In genomic region chr9:38486056-38486455, GRCh38 we compare ENCODE assay signal across 22 cellular contexts.
"Had no signal": no experiment of that assay in that cellular context is flagged by ENCODE, and none has a peak within 500 bp of the region (broad histone marks: within the 10 kb centered on the region; RNA-seq: fewer than 3 reads in every experiment).

No MANE protein-coding gene starts in this region.

- H3K4me3 Mint-ChIP-seq: activated CD4-positive, alpha-beta memory T cell treated with anti-CD3 and anti-CD28 coated beads, Interleukin-2, amount 10 ng/mL, durations not matched to agents 7 days and 5 days; activated naive CD4-positive, alpha-beta T cell treated with anti-CD3 and anti-CD28 coated beads for 36 hours; activated naive CD8-positive, alpha-beta T cell treated with anti-CD3 and anti-CD28 coated beads, Interleukin-2, amount 50 U/mL, for 24 hours; activated T-helper 17 cell treated with anti-CD3 and anti-CD28 coated beads, Interleukin-2, amount 50 U/mL, for 72 hours; central memory CD8-positive, alpha-beta T cell; naive thymus-derived CD8-positive, alpha-beta T cell; stimulated activated effector memory CD8-positive, alpha-beta T cell treated with anti-CD3 and anti-CD28 coated beads, Interleukin-12 subunit alpha, Interleukin-12 subunit beta, amount 100 ng/mL, for 72 hours; type B pancreatic cell had no signal

- H3K27ac ChIP-seq: ascending aorta, esophagus muscularis mucosa, gastroesophageal sphincter, heart right ventricle, prostate gland, stomach had no signal

- H3K27me3 ChIP-seq: ascending aorta had no signal

- H3K36me3 ChIP-seq: ascending aorta, esophagus muscularis mucosa, gastroesophageal sphincter, heart right ventricle, prostate gland, stomach had no signal

- H3K27me3 Mint-ChIP-seq: activated CD4-positive, alpha-beta memory T cell treated with anti-CD3 and anti-CD28 coated beads, Interleukin-2, amount 10 ng/mL, durations not matched to agents 7 days and 5 days; type B pancreatic cell had no signal

- H3K9me3 ChIP-seq: ascending aorta, esophagus muscularis mucosa, gastroesophageal sphincter, heart right ventricle, prostate gland, stomach had no signal

- DNase-seq: activated CD4-positive, alpha-beta memory T cell treated with anti-CD3 and anti-CD28 coated beads, Interleukin-2, amount 10 ng/mL, durations not matched to agents 7 days and 5 days; activated CD4-positive, alpha-beta T cell treated with anti-CD3 and anti-CD28 coated beads for 4 hours; activated naive CD4-positive, alpha-beta T cell treated with anti-CD3 and anti-CD28 coated beads for 36 hours; activated naive CD8-positive, alpha-beta T cell treated with anti-CD3 and anti-CD28 coated beads, Interleukin-2, amount 50 U/mL, for 24 hours; activated T-cell treated with anti-CD3 and anti-CD28 coated beads, Interleukin-2, amount 50 U/mL, for 1 hour; effector CD4-positive, alpha-beta T cell; heart right ventricle; naive thymus-derived CD8-positive, alpha-beta T cell; occipital lobe; stimulated activated CD4-positive, alpha-beta T cell treated with anti-CD3 and anti-CD28 coated beads, Interleukin-4, amount 100 ng/mL, for 1 hour; stomach; SW 1271 had no signal

- H3K27ac Mint-ChIP-seq: activated CD4-positive, alpha-beta memory T cell treated with anti-CD3 and anti-CD28 coated beads, Interleukin-2, amount 10 ng/mL, durations not matched to agents 7 days and 5 days; activated naive CD4-positive, alpha-beta T cell treated with anti-CD3 and anti-CD28 coated beads for 36 hours; activated naive CD8-positive, alpha-beta T cell treated with anti-CD3 and anti-CD28 coated beads, Interleukin-2, amount 50 U/mL, for 24 hours; activated T-helper 17 cell treated with anti-CD3 and anti-CD28 coated beads, Interleukin-2, amount 50 U/mL, for 72 hours; stimulated activated effector memory CD8-positive, alpha-beta T cell treated with anti-CD3 and anti-CD28 coated beads, Interleukin-12 subunit alpha, Interleukin-12 subunit beta, amount 100 ng/mL, for 72 hours; type B pancreatic cell had no signal

- H3K36me3 Mint-ChIP-seq: stimulated activated effector memory CD8-positive, alpha-beta T cell treated with anti-CD3 and anti-CD28 coated beads, Interleukin-12 subunit alpha, Interleukin-12 subunit beta, amount 100 ng/mL, for 72 hours; type B pancreatic cell had no signal

- H3K9me3 Mint-ChIP-seq: activated CD4-positive, alpha-beta memory T cell treated with anti-CD3 and anti-CD28 coated beads, Interleukin-2, amount 10 ng/mL, durations not matched to agents 7 days and 5 days; activated naive CD4-positive, alpha-beta T cell treated with anti-CD3 and anti-CD28 coated beads for 36 hours; activated naive CD8-positive, alpha-beta T cell treated with anti-CD3 and anti-CD28 coated beads, Interleukin-2, amount 50 U/mL, for 24 hours; activated T-helper 17 cell treated with anti-CD3 and anti-CD28 coated beads, Interleukin-2, amount 50 U/mL, for 72 hours; central memory CD8-positive, alpha-beta T cell; stimulated activated effector memory CD8-positive, alpha-beta T cell treated with anti-CD3 and anti-CD28 coated beads, Interleukin-12 subunit alpha, Interleukin-12 subunit beta, amount 100 ng/mL, for 72 hours; type B pancreatic cell had no signal

- ATAC-seq: activated naive CD8-positive, alpha-beta T cell treated with anti-CD3 and anti-CD28 coated beads, Interleukin-2, amount 50 U/mL, for 24 hours; activated T-helper 17 cell treated with anti-CD3 and anti-CD28 coated beads, Interleukin-2, amount 50 U/mL, for 72 hours; gastroesophageal sphincter; heart right ventricle; naive thymus-derived CD8-positive, alpha-beta T cell; sciatic nerve; stimulated activated effector memory CD8-positive, alpha-beta T cell treated with anti-CD3 and anti-CD28 coated beads, Interleukin-12 subunit alpha, Interleukin-12 subunit beta, amount 100 ng/mL, for 72 hours had no signal

- H3K4me2 ChIP-seq: smooth muscle cell had no signal

- H3K4me1 ChIP-seq: ascending aorta, esophagus muscularis mucosa, gastroesophageal sphincter, heart right ventricle, prostate gland, stomach had no signal

- H3K4me3 ChIP-seq: ascending aorta, esophagus muscularis mucosa, gastroesophageal sphincter, heart right ventricle, prostate gland, smooth muscle cell, stomach had no signal

- H3K4me1 Mint-ChIP-seq: activated CD4-positive, alpha-beta memory T cell treated with anti-CD3 and anti-CD28 coated beads, Interleukin-2, amount 10 ng/mL, durations not matched to agents 7 days and 5 days; activated naive CD8-positive, alpha-beta T cell treated with anti-CD3 and anti-CD28 coated beads, Interleukin-2, amount 50 U/mL, for 24 hours; activated T-helper 17 cell treated with anti-CD3 and anti-CD28 coated beads, Interleukin-2, amount 50 U/mL, for 72 hours; central memory CD8-positive, alpha-beta T cell; stimulated activated effector memory CD8-positive, alpha-beta T cell treated with anti-CD3 and anti-CD28 coated beads, Interleukin-12 subunit alpha, Interleukin-12 subunit beta, amount 100 ng/mL, for 72 hours had no signal
